In genomic region chr3:138922400-138922799, GRCh38 we compare ENCODE assay signal across 11 cellular contexts. TPM values are rescaled to one million over a fixed set of nuclear protein-coding genes. Genes with fewer than 3 reads are reported as not detected.
"Had no signal": no experiment of that assay in that cellular context is flagged by ENCODE, and none has a peak within 500 bp of the region (broad histone marks: within the 10 kb centered on the region; RNA-seq: fewer than 3 reads in every experiment).

No MANE protein-coding gene starts in this region.

RNA-seq across cellular contexts. Expression of gene FOXL2, which starts 24.5 kb away (rescaled TPM):
- total RNA-seq: activated CD4-positive, alpha-beta T cell treated with anti-CD3 and anti-CD28 coated beads for 36 hours; esophagus mucosa; left cardiac atrium; lower leg skin; mesenteric fat pad; natural killer cell; spleen; upper lobe of right lung had no signal
- polyA plus RNA-seq: spleen had no signal

RNA-seq across cellular contexts. Expression of gene FOXL2NB, which starts 24.6 kb away (rescaled TPM):
- total RNA-seq: activated CD4-positive, alpha-beta T cell treated with anti-CD3 and anti-CD28 coated beads for 36 hours; colonic mucosa; esophagus mucosa; glomerular endothelial cell; left cardiac atrium; lower leg skin; mesenteric fat pad; natural killer cell; sciatic nerve; spleen; upper lobe of right lung had no signal
